1 cellular context compared by ENCODE assay signal in the genomic region with DNA sequence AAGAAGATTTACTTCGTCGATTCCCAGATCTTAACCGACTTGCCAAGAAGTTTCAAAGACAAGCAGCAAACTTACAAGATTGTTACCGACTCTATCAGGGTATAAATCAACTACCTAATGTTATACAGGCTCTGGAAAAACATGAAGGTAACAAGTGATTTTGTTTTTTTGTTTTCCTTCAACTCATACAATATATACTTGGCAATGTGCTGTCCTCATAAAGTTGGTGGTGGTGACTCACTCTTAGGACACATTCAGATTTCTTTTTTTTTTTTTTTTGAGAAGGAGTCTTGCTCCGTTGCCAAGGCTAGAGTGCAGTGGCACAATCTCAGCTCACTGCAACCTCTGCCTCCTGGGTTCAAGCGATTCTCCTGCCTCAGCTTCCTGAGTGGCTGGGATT.
TF ChIP-seq lines count a peak whose summit lies in the region.

No MANE protein-coding gene starts in this region.

TF ChIP-seq in WTC11, 78 proteins besides CTCF, POLR2A, EP300 and RAD21 (continued from another document):
- TF ChIP-seq AR (CRISPR knock-in tag; IDR thresholded peaks at IDR 0.05) (no peak), STAT6 (CRISPR knock-in tag; conservative IDR thresholded peaks at IDR 0.05; ENCODE audit: low read depth) (no peak), ZNF396 (CRISPR knock-in tag; IDR thresholded peaks at IDR 0.05; ENCODE audit: borderline replicate concordance) (no peak), NFATC4 (CRISPR knock-in tag; IDR thresholded peaks at IDR 0.05) (no peak), MLX (CRISPR knock-in tag; IDR thresholded peaks at IDR 0.05) (no peak), ATF1 (CRISPR knock-in tag; IDR thresholded peaks at IDR 0.05) (no peak)
- TF ChIP-seq, protein P1, sequence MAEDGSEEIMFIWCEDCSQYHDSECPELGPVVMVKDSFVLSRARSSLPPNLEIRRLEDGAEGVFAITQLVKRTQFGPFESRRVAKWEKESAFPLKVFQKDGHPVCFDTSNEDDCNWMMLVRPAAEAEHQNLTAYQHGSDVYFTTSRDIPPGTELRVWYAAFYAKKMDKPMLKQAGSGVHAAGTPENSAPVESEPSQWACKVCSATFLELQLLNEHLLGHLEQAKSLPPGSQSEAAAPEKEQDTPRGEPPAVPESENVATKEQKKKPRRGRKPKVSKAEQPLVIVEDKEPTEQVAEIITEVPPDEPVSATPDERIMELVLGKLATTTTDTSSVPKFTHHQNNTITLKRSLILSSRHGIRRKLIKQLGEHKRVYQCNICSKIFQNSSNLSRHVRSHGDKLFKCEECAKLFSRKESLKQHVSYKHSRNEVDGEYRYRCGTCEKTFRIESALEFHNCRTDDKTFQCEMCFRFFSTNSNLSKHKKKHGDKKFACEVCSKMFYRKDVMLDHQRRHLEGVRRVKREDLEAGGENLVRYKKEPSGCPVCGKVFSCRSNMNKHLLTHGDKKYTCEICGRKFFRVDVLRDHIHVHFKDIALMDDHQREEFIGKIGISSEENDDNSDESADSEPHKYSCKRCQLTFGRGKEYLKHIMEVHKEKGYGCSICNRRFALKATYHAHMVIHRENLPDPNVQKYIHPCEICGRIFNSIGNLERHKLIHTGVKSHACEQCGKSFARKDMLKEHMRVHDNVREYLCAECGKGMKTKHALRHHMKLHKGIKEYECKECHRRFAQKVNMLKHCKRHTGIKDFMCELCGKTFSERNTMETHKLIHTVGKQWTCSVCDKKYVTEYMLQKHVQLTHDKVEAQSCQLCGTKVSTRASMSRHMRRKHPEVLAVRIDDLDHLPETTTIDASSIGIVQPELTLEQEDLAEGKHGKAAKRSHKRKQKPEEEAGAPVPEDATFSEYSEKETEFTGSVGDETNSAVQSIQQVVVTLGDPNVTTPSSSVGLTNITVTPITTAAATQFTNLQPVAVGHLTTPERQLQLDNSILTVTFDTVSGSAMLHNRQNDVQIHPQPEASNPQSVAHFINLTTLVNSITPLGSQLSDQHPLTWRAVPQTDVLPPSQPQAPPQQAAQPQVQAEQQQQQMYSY (CRISPR knock-in tag; IDR thresholded peaks at IDR 0.05) = no peak
